Comparison of ENCODE assay signal across 17 cellular contexts in the genomic region with DNA sequence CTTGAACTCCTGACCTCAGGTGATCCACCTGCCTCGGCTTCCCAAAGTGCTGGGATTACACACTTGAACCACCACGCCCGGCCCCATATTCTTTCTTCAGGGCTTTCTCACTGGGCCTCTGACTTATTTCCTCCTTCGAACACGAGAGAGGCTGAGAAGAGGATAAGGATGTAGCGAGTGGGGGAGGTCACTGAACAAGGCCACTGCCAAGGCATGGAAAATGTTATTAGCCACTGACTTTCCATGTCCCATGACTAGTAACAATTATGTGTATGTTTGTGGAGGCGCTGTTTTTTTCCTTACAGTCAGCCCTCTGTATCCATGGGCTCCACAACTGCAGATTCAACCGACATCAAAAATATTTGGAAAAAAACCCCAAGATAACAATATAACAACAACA.
"Had no signal": no experiment of that assay in that cellular context is flagged by ENCODE, and none has a peak within 500 bp of the region (broad histone marks: within the 10 kb centered on the region; RNA-seq: fewer than 3 reads in every experiment).

No MANE protein-coding gene starts in this region.

- DNase-seq: Kasumi-1, MM.1S, NCI-H1092 treated with DMSO at 0.1 percent for 48 hours, NCI-H1436, NCI-H187, NCI-H2029, NCI-H2081 treated with DMSO at 0.1 percent for 48 hours, NCI-H2171, NCI-H226, NCI-H446, NCI-H510A, NCI-H524 treated with DMSO at 0.1 percent for 48 hours, NCI-H69, NCI-H774, Right ventricle myocardium superior, RPMI8226 had no signal

- H3K27ac Mint-ChIP-seq: IgD-negative memory B cell had no signal

- H3K4me3 Mint-ChIP-seq: IgD-negative memory B cell had no signal

- H3K27me3 Mint-ChIP-seq: IgD-negative memory B cell had no signal
